Comparison of ENCODE assay signal across 1 cellular context in genomic region chr6:5995705-5996686, GRCh38.
A peak's percentile ranks its signal among the peaks of the same experiment; 100 is the strongest.
TF ChIP-seq lines count a peak whose summit lies in the region.

No MANE protein-coding gene starts in this region.

TF ChIP-seq in HEK293, 187 proteins besides CTCF, POLR2A, EP300 and RAD21 (continued from another document and continues in another):
- TF ChIP-seq ZNF292 (tag by site-specific recombination; IDR thresholded peaks at IDR 0.05; ENCODE audit: borderline replicate concordance, low read depth): 0 out of 2 replicates have a peak, but pooled peaks have one; percentile 4
- TF ChIP-seq ZNF391 (tag by site-specific recombination; IDR thresholded peaks at IDR 0.05; ENCODE audit: borderline replicate concordance, low read depth): 0 out of 2 replicates have a peak, but pooled peaks have one; percentile 33
- no peak for TF ChIP-seq ZNF37A (tag by site-specific recombination; IDR thresholded peaks at IDR 0.05)
- peak; percentile 78 for TF ChIP-seq ZXDB (tag by site-specific recombination; IDR thresholded peaks at IDR 0.05)
- no peak for TF ChIP-seq ZSCAN30 (tag by site-specific recombination; IDR thresholded peaks at IDR 0.05)
- TF ChIP-seq EGR2 (tag by site-specific recombination; IDR thresholded peaks at IDR 0.05; ENCODE audit: low read depth): peak; percentile 70
- TF ChIP-seq KLF1 (tag by site-specific recombination; IDR thresholded peaks at IDR 0.05): 0 out of 2 replicates have a peak, but pooled peaks have one; percentile 32
- TF ChIP-seq IKZF3 (tag by site-specific recombination; IDR thresholded peaks at IDR 0.05): peak; percentile 93
- TF ChIP-seq SP2 (tag by site-specific recombination; IDR thresholded peaks at IDR 0.05): peak; percentile 68
- 0 out of 2 replicates have a peak, but pooled peaks have one; percentile 4 for TF ChIP-seq PRDM10 (tag by site-specific recombination; IDR thresholded peaks at IDR 0.05)
- TF ChIP-seq ZNF140 (tag by site-specific recombination; IDR thresholded peaks at IDR 0.05): no peak
- no peak for TF ChIP-seq BCL11A (tag by site-specific recombination; IDR thresholded peaks at IDR 0.05; ENCODE audit: low read depth)
- TF ChIP-seq ZNF366 (tag by site-specific recombination; conservative IDR thresholded peaks at IDR 0.05): no peak
- peak; percentile 83 for TF ChIP-seq ZBTB20 (tag by site-specific recombination; IDR thresholded peaks at IDR 0.05)
- TF ChIP-seq ZNF18 (tag by site-specific recombination; IDR thresholded peaks at IDR 0.05): no peak
- TF ChIP-seq ZFHX2 (tag by site-specific recombination; conservative IDR thresholded peaks at IDR 0.05): peak; percentile 62
- TF ChIP-seq SETDB1 (IDR thresholded peaks at IDR 0.05; ENCODE audit: insufficient read length, low read length): no peak
- peak; percentile 77 for TF ChIP-seq ZBTB8A (tag by site-specific recombination; IDR thresholded peaks at IDR 0.05)
- no peak for TF ChIP-seq ZNF449 (tag by site-specific recombination; IDR thresholded peaks at IDR 0.05)
- no peak for TF ChIP-seq OSR2 (tag by site-specific recombination; IDR thresholded peaks at IDR 0.05)
- no peak for TF ChIP-seq HIC1 (tag by site-specific recombination; IDR thresholded peaks at IDR 0.05)
- TF ChIP-seq ZNF2 (tag by site-specific recombination; IDR thresholded peaks at IDR 0.05): 0 out of 2 replicates have a peak, but pooled peaks have one; percentile 19
- 0 out of 2 replicates have a peak, but pooled peaks have one; percentile 25 for TF ChIP-seq KLF17 (tag by site-specific recombination; IDR thresholded peaks at IDR 0.05)
- TF ChIP-seq ZNF114 (tag by site-specific recombination; IDR thresholded peaks at IDR 0.05): no peak
- no peak for TF ChIP-seq ZNF548 (tag by site-specific recombination; IDR thresholded peaks at IDR 0.05)
- TF ChIP-seq GLIS1 (tag by site-specific recombination; IDR thresholded peaks at IDR 0.05): no peak
- peak; percentile 61; the same call in 1 of the 2 replicates for TF ChIP-seq ZFP69B (tag by site-specific recombination; IDR thresholded peaks at IDR 0.05)
- no peak for TF ChIP-seq ZNF677 (tag by site-specific recombination; IDR thresholded peaks at IDR 0.05)
- no peak for TF ChIP-seq ZNF155 (tag by site-specific recombination; IDR thresholded peaks at IDR 0.05)
- TF ChIP-seq ZNF830 (tag by site-specific recombination; IDR thresholded peaks at IDR 0.05; ENCODE audit: low read depth): no peak
- peak; percentile 62; the same call in 1 of the 2 replicates for TF ChIP-seq ZNF600 (tag by site-specific recombination; IDR thresholded peaks at IDR 0.05)
- no peak for TF ChIP-seq HOXA7 (CRISPR knock-in tag; IDR thresholded peaks at IDR 0.05; ENCODE audit: borderline replicate concordance)
- TF ChIP-seq ZBTB6 (tag by site-specific recombination; IDR thresholded peaks at IDR 0.05): no peak
- TF ChIP-seq ZNF560 (tag by site-specific recombination; IDR thresholded peaks at IDR 0.05; ENCODE audit: borderline replicate concordance): no peak
- TF ChIP-seq ZBTB17 (tag by site-specific recombination; IDR thresholded peaks at IDR 0.05): peak; percentile 81
- TF ChIP-seq ZNF398 (tag by site-specific recombination; IDR thresholded peaks at IDR 0.05): peak; percentile 53; the same call in 1 of the 2 replicates
- TF ChIP-seq ZNF221 (tag by site-specific recombination; IDR thresholded peaks at IDR 0.05; ENCODE audit: borderline replicate concordance): no peak
- TF ChIP-seq ZNF423 (tag by site-specific recombination; IDR thresholded peaks at IDR 0.05): peak; percentile 9; the same call in 1 of the 2 replicates
- no peak for TF ChIP-seq ZNF518A (tag by site-specific recombination; conservative IDR thresholded peaks at IDR 0.05; ENCODE audit: low read depth)
- TF ChIP-seq ZNF747 (tag by site-specific recombination; IDR thresholded peaks at IDR 0.05): no peak
- no peak for TF ChIP-seq ZNF513 (tag by site-specific recombination; IDR thresholded peaks at IDR 0.05)
